In genomic region chr3:57746156-57747125, GRCh38 we compare ENCODE assay signal across 21 cellular contexts.
"Had no signal": no experiment of that assay in that cellular context is flagged by ENCODE, and none has a peak within 500 bp of the region (broad histone marks: within the 10 kb centered on the region; RNA-seq: fewer than 3 reads in every experiment).

No MANE protein-coding gene starts in this region.

- H3K79me2 ChIP-seq: hepatocyte had no signal

- H3K4me1 Mint-ChIP-seq: immature natural killer cell; naive thymus-derived CD8-positive, alpha-beta T cell had no signal

- H3K4me2 ChIP-seq: hepatocyte had no signal

- H2AFZ ChIP-seq: hepatocyte had no signal

- H3K9me3 Mint-ChIP-seq: activated CD4-positive, alpha-beta memory T cell treated with anti-CD3 and anti-CD28 coated beads for 36 hours; activated naive CD4-positive, alpha-beta T cell treated with anti-CD3 and anti-CD28 coated beads, Interleukin-2, amount 10 ng/mL, durations not matched to agents 7 days and 5 days; immature natural killer cell; naive thymus-derived CD8-positive, alpha-beta T cell had no signal

- H3K4me3 Mint-ChIP-seq: activated CD4-positive, alpha-beta memory T cell treated with anti-CD3 and anti-CD28 coated beads for 36 hours; activated naive CD4-positive, alpha-beta T cell treated with anti-CD3 and anti-CD28 coated beads, Interleukin-2, amount 10 ng/mL, durations not matched to agents 7 days and 5 days; immature natural killer cell; naive thymus-derived CD8-positive, alpha-beta T cell had no signal

- H3K9me3 ChIP-seq: left lung, spleen, testis, vagina had no signal

- H3K27me3 Mint-ChIP-seq: naive thymus-derived CD8-positive, alpha-beta T cell; progenitor cell of endocrine pancreas had no signal

- H3K27ac ChIP-seq: epithelial cell of prostate, hepatocyte, left lung, spleen, testis, vagina had no signal

- H3K4me1 ChIP-seq: left lung, spleen, testis, vagina had no signal

- H3K4me3 ChIP-seq: hepatocyte, left lung, lung, spleen, testis, vagina had no signal

- DNase-seq: activated CD4-positive, alpha-beta memory T cell treated with anti-CD3 and anti-CD28 coated beads for 36 hours; activated CD4-positive, alpha-beta T cell treated with anti-CD3 and anti-CD28 coated beads for 48 hours; activated effector memory CD4-positive, alpha-beta T cell treated with anti-CD3 and anti-CD28 coated beads, Interleukin-2, amount 50 U/mL, for 16 hours; activated naive CD4-positive, alpha-beta T cell treated with anti-CD3 and anti-CD28 coated beads, Interleukin-2, amount 10 ng/mL, durations not matched to agents 7 days and 5 days; cerebellar nuclear complex; cortex of kidney; glutamatergic neuron; immature natural killer cell; kidney glomerular epithelial cell; left lung; naive thymus-derived CD8-positive, alpha-beta T cell; spleen; stimulated activated CD4-positive, alpha-beta T cell treated with anti-CD3 and anti-CD28 coated beads, Interleukin-4, amount 100 ng/mL, for 1 hour; stimulated activated naive CD4-positive, alpha-beta T cell; testis; trophoblast cell had no signal

- H3K36me3 ChIP-seq: left lung, spleen, vagina had no signal

- H3K36me3 Mint-ChIP-seq: activated CD4-positive, alpha-beta memory T cell treated with anti-CD3 and anti-CD28 coated beads for 36 hours; activated naive CD4-positive, alpha-beta T cell treated with anti-CD3 and anti-CD28 coated beads, Interleukin-2, amount 10 ng/mL, durations not matched to agents 7 days and 5 days; immature natural killer cell; naive thymus-derived CD8-positive, alpha-beta T cell had no signal

- ATAC-seq: left lung; naive thymus-derived CD8-positive, alpha-beta T cell had no signal

- H3K27me3 ChIP-seq: hepatocyte, left lung, spleen, testis, vagina had no signal

- H3K27ac Mint-ChIP-seq: activated CD4-positive, alpha-beta memory T cell treated with anti-CD3 and anti-CD28 coated beads for 36 hours; activated naive CD4-positive, alpha-beta T cell treated with anti-CD3 and anti-CD28 coated beads, Interleukin-2, amount 10 ng/mL, durations not matched to agents 7 days and 5 days; immature natural killer cell; naive thymus-derived CD8-positive, alpha-beta T cell; progenitor cell of endocrine pancreas had no signal
